Comparison of ENCODE assay signal across 1 cellular context in genomic region chr2:217086038-217086522, GRCh38.
TF ChIP-seq lines count a peak whose summit lies in the region.

No MANE protein-coding gene starts in this region.

TF ChIP-seq in GM23338, 12 proteins besides CTCF, POLR2A, EP300 and RAD21 (continued from another document):
- no peak for TF ChIP-seq ETS1 (IDR thresholded peaks at IDR 0.05)
- no peak for TF ChIP-seq JUNB (IDR thresholded peaks at IDR 0.05; ENCODE audit: unreplicated experiment)
- TF ChIP-seq EZH2phosphoT487 (IDR thresholded peaks at IDR 0.05; ENCODE audit: unreplicated experiment), result no peak
